ENCODE assay signal across 8 cellular contexts in genomic region chr5:65721050-65721774, GRCh38. TPM values are rescaled to one million over a fixed set of nuclear protein-coding genes. Genes with fewer than 3 reads are reported as not detected.
DNase-seq lines count a peak whose midpoint lies in the region; ATAC-seq and TF ChIP-seq lines count a peak whose summit lies in the region.

No MANE protein-coding gene starts in this region.

- H3K36me3 Mint-ChIP-seq in natural killer cell treated with Interleukin-12 subunit alpha and Interleukin-12 subunit beta and Interleukin-15 and Interleukin-18, amount 100 ng/mL, for 72 hours: no peaks in the 10 kb centered on the region

- H3K4me3 Mint-ChIP-seq in natural killer cell treated with Interleukin-12 subunit alpha and Interleukin-12 subunit beta and Interleukin-15 and Interleukin-18, amount 100 ng/mL, for 72 hours: peak overlapping the region; percentile 95

- H3K27me3 ChIP-seq in foreskin keratinocyte: no peaks in the 10 kb centered on the region

- DNase-seq in AG08395 (ENCODE audit: low spot score): peak; percentile 67
- peak; percentile 76 for DNase-seq in NCI-H748 treated with DMSO at 0.1 percent for 48 hours (lab: John Stamatoyannopoulos, UW)
- DNase-seq in activated naive CD4-positive, alpha-beta T cell treated with anti-CD3 and anti-CD28 coated beads, Interleukin-2, amount 50 U/mL, for 16 hours: peak; percentile 16
- DNase-seq in foreskin keratinocyte: peak; percentile 25 to 58
- DNase-seq in natural killer cell treated with Interleukin-12 subunit alpha and Interleukin-12 subunit beta and Interleukin-15 and Interleukin-18, amount 100 ng/mL, for 72 hours (ENCODE audit: low spot score): no peak
- DNase-seq in NCI-H128 (lab: John Stamatoyannopoulos, UW; ENCODE audit: unreplicated experiment): no peak

- H3K27me3 Mint-ChIP-seq in natural killer cell treated with Interleukin-12 subunit alpha and Interleukin-12 subunit beta and Interleukin-15 and Interleukin-18, amount 100 ng/mL, for 72 hours: peaks cover 7 to 9% of the 10 kb centered on the region in 2 donors

- peak overlapping the region; percentile 77 for H3K27ac ChIP-seq in foreskin keratinocyte

- H3K4me1 ChIP-seq in foreskin keratinocyte: peaks cover 8% of the 10 kb centered on the region

- TF ChIP-seq CTCF in foreskin keratinocyte (conservative IDR thresholded peaks at IDR 0.05): no peak

- peak; percentile 11 for ATAC-seq in GM18508 (IDR thresholded peaks at IDR 0.05; ENCODE audit: insufficient read depth, unreplicated experiment)
- peak; percentile 8 for ATAC-seq in HG03135 (IDR thresholded peaks at IDR 0.05; ENCODE audit: unreplicated experiment)
- ATAC-seq in foreskin keratinocyte: peak; percentile 28
- ATAC-seq in natural killer cell treated with Interleukin-12 subunit alpha and Interleukin-12 subunit beta and Interleukin-15 and Interleukin-18, amount 100 ng/mL, for 72 hours: no peak

- H3K4me1 Mint-ChIP-seq in natural killer cell treated with Interleukin-12 subunit alpha and Interleukin-12 subunit beta and Interleukin-15 and Interleukin-18, amount 100 ng/mL, for 72 hours (ENCODE audit: low read depth in 2 of 2): peaks cover 14 to 15% of the 10 kb centered on the region in 2 donors

- H3K27ac Mint-ChIP-seq in natural killer cell treated with Interleukin-12 subunit alpha and Interleukin-12 subunit beta and Interleukin-15 and Interleukin-18, amount 100 ng/mL, for 72 hours: peak overlapping the region; percentile 24 to 32

- no peaks in the 10 kb centered on the region for H3K9me3 Mint-ChIP-seq in natural killer cell treated with Interleukin-12 subunit alpha and Interleukin-12 subunit beta and Interleukin-15 and Interleukin-18, amount 100 ng/mL, for 72 hours

RNA-seq across cellular contexts. Expression of gene SGTB, which starts 0.7 kb away (rescaled TPM):
- total RNA-seq in foreskin keratinocyte: 8.1 and 8.8 TPM in 2 replicates
- polyA plus RNA-seq in foreskin keratinocyte: 2.6 and 3.4 TPM in 2 replicates
- total RNA-seq in natural killer cell treated with Interleukin-12 subunit alpha and Interleukin-12 subunit beta and Interleukin-15 and Interleukin-18, amount 100 ng/mL, for 72 hours: 10 to 100 TPM in 1 of 2 donors, 1 to 10 TPM in 1; 4.1 to 10.1 TPM

RNA-seq across cellular contexts. Expression of gene NLN, which starts 0.8 kb away (rescaled TPM):
- 37.4 and 39.1 TPM in 2 replicates for total RNA-seq in foreskin keratinocyte
- 9.4 and 12.0 TPM in 2 replicates for polyA plus RNA-seq in foreskin keratinocyte
- 10 to 100 TPM in 1 of 2 donors, 1 to 10 TPM in 1; 8.7 to 39.4 TPM for total RNA-seq in natural killer cell treated with Interleukin-12 subunit alpha and Interleukin-12 subunit beta and Interleukin-15 and Interleukin-18, amount 100 ng/mL, for 72 hours

Comparison
In these comparisons a context has a peak if more than half of its experiments do, and no peak if none do; other contexts are left out.
1. DNase-seq: peak in AG08395 (single experiment), NCI-H748 treated with DMSO at 0.1 percent for 48 hours (single experiment), activated naive CD4-positive, alpha-beta T cell treated with anti-CD3 and anti-CD28 coated beads, Interleukin-2, amount 50 U/mL, for 16 hours (single experiment) and foreskin keratinocyte (2 of 2); none in natural killer cell treated with Interleukin-12 subunit alpha and Interleukin-12 subunit beta and Interleukin-15 and Interleukin-18, amount 100 ng/mL, for 72 hours (single experiment) and NCI-H128 (single experiment).
2. ATAC-seq: peak in GM18508 (single experiment), HG03135 (single experiment) and foreskin keratinocyte (single experiment); none in natural killer cell treated with Interleukin-12 subunit alpha and Interleukin-12 subunit beta and Interleukin-15 and Interleukin-18, amount 100 ng/mL, for 72 hours (0 of 2).